Comparison of ENCODE assay signal across 1 cellular context in genomic region chr19:57814505-57815246, GRCh38.
A peak's percentile ranks its signal among the peaks of the same experiment; 100 is the strongest.
TF ChIP-seq lines count a peak whose summit lies in the region.

ZNF552 (minus strand) TSS chr19:57814913; CDS start chr19:57814743, 170 bp downstream.

TF ChIP-seq in HEK293, 187 proteins besides CTCF, POLR2A, EP300 and RAD21 (continued from another document and continues in another):
- TF ChIP-seq PRDM10 (tag by site-specific recombination; IDR thresholded peaks at IDR 0.05) (peak; percentile 100), ZNF404 (tag by site-specific recombination; IDR thresholded peaks at IDR 0.05) (no peak), YY2 (tag by site-specific recombination; IDR thresholded peaks at IDR 0.05) (peak; percentile 23; the same call in 1 of the 2 replicates), ZBTB7A (tag by site-specific recombination; IDR thresholded peaks at IDR 0.05; ENCODE audit: low read depth) (no peak), ZFP37 (tag by site-specific recombination; IDR thresholded peaks at IDR 0.05) (peak; percentile 30; the same call in 1 of the 2 replicates), ZNF768 (tag by site-specific recombination; IDR thresholded peaks at IDR 0.05) (0 out of 2 replicates have a peak, but pooled peaks have one; percentile 2), SCRT2 (tag by site-specific recombination; IDR thresholded peaks at IDR 0.05) (peak; percentile 85), ZBTB11 (tag by site-specific recombination; conservative IDR thresholded peaks at IDR 0.05; ENCODE audit: low read depth) (peak; percentile 36; the same call in 1 of the 2 replicates), SP7 (tag by site-specific recombination; IDR thresholded peaks at IDR 0.05) (peak; percentile 44; the same call in 1 of the 2 replicates), ZNF843 (tag by site-specific recombination; IDR thresholded peaks at IDR 0.05) (0 out of 2 replicates have a peak, but pooled peaks have one; percentile 17), GLIS1 (tag by site-specific recombination; IDR thresholded peaks at IDR 0.05) (peak; percentile 64; the same call in 1 of the 2 replicates), ZNF677 (tag by site-specific recombination; IDR thresholded peaks at IDR 0.05) (no peak), SP2 (tag by site-specific recombination; IDR thresholded peaks at IDR 0.05) (peak; percentile 83), ZNF76 (tag by site-specific recombination; IDR thresholded peaks at IDR 0.05; ENCODE audit: borderline replicate concordance, low read depth) (peak; percentile 95), KLF8 (tag by site-specific recombination; IDR thresholded peaks at IDR 0.05) (peak; percentile 78), ZNF660 (tag by site-specific recombination; IDR thresholded peaks at IDR 0.05) (peak; percentile 46; the same call in 1 of the 2 replicates), OVOL3 (tag by site-specific recombination; IDR thresholded peaks at IDR 0.05) (no peak), ZNF335 (tag by site-specific recombination; conservative IDR thresholded peaks at IDR 0.05) (peak; percentile 89), PRDM1 (tag by site-specific recombination; IDR thresholded peaks at IDR 0.05) (no peak), SP3 (tag by site-specific recombination; IDR thresholded peaks at IDR 0.05) (peak; percentile 84), PBX3 (CRISPR knock-in tag; IDR thresholded peaks at IDR 0.05) (peak; percentile 98), ZNF501 (tag by site-specific recombination; IDR thresholded peaks at IDR 0.05) (peak; percentile 67), ZNF2 (tag by site-specific recombination; IDR thresholded peaks at IDR 0.05) (0 out of 2 replicates have a peak, but pooled peaks have one; percentile 67), PRDM2 (tag by site-specific recombination; IDR thresholded peaks at IDR 0.05; ENCODE audit: borderline replicate concordance) (0 out of 2 replicates have a peak, but pooled peaks have one; percentile 51), ZNF10 (tag by site-specific recombination; IDR thresholded peaks at IDR 0.05) (peak; percentile 80), ZNF701 (tag by site-specific recombination; IDR thresholded peaks at IDR 0.05) (no peak), HOXD13 (CRISPR knock-in tag; IDR thresholded peaks at IDR 0.05; ENCODE audit: borderline replicate concordance) (peak; percentile 77), ZNF513 (tag by site-specific recombination; IDR thresholded peaks at IDR 0.05) (no peak), ZXDB (tag by site-specific recombination; IDR thresholded peaks at IDR 0.05) (peak; percentile 87), ZNF148 (tag by site-specific recombination; IDR thresholded peaks at IDR 0.05; ENCODE audit: borderline replicate concordance) (no peak), ZNF518A (tag by site-specific recombination; conservative IDR thresholded peaks at IDR 0.05; ENCODE audit: low read depth) (peak; percentile 42; the same call in 1 of the 2 replicates), ZNF223 (tag by site-specific recombination; IDR thresholded peaks at IDR 0.05) (peak; percentile 46; the same call in 1 of the 2 replicates)
